22 cellular contexts compared by ENCODE assay signal in genomic region chr5:78404682-78405293, GRCh38. TPM values are rescaled to one million over a fixed set of nuclear protein-coding genes. Genes with fewer than 3 reads are reported as not detected.
DNase-seq lines count a peak whose midpoint lies in the region; ATAC-seq and TF ChIP-seq lines count a peak whose summit lies in the region.
"Had no signal": no experiment of that assay in that cellular context is flagged by ENCODE, and none has a peak within 500 bp of the region (broad histone marks: within the 10 kb centered on the region; RNA-seq: fewer than 3 reads in every experiment).

No MANE protein-coding gene starts in this region.

- H3K79me2 ChIP-seq in Loucy (ENCODE audit: insufficient read depth, low read length) (peaks cover 31% of the 10 kb centered on the region; the same call in 1 of the 2 replicates), mesendoderm (ENCODE audit: control insufficient read depth, insufficient read depth, low read length) (no peaks in the 10 kb centered on the region)

- no peaks in the 10 kb centered on the region for H4K20me1 ChIP-seq in Loucy (ENCODE audit: insufficient read depth, low read length, poor library complexity, severe bottlenecking)

- H3K9me2 ChIP-seq in Loucy (replicated peaks; ENCODE audit: low read depth, low read length), result no peaks in the 10 kb centered on the region

- ATAC-seq in GM18498 (IDR thresholded peaks at IDR 0.05; ENCODE audit: unreplicated experiment), result peak; percentile 42
- ATAC-seq: activated CD4-positive, CD25-positive, alpha-beta regulatory T cell treated with anti-CD3 and anti-CD28 coated beads, Interleukin-2, amount 50 U/mL, for 24 hours; sciatic nerve had no signal

- H3K4ac ChIP-seq in mesendoderm (ENCODE audit: low read depth, low read length), result no peak overlapping the region

- H3K56ac ChIP-seq in mesendoderm (ENCODE audit: low read length), result no peak overlapping the region

- H3K36me3 ChIP-seq in Loucy (ENCODE audit: insufficient read depth, low read length) (no peaks in the 10 kb centered on the region; the same call in 1 of the 2 replicates), mesendoderm (ENCODE audit: control insufficient read depth, insufficient read depth, low read length) (no peaks in the 10 kb centered on the region)
- H3K36me3 ChIP-seq: ascending aorta, ovary, tibial artery had no signal

- H2AFZ ChIP-seq in Loucy (ENCODE audit: low read length), result no peak overlapping the region

- no peak overlapping the region for H4K8ac ChIP-seq in mesendoderm (ENCODE audit: low read depth, low read length)

- no peaks in the 10 kb centered on the region for H3K27me3 ChIP-seq in Loucy (ENCODE audit: insufficient read depth, low read length, poor library complexity, severe bottlenecking)
- no peaks in the 10 kb centered on the region for H3K27me3 ChIP-seq in mesendoderm (ENCODE audit: insufficient read depth, low read length, poor library complexity)
- H3K27me3 ChIP-seq: ascending aorta, BLaER1, dorsolateral prefrontal cortex, ovary, tibial artery had no signal

- no peaks in the 10 kb centered on the region for H3K9me3 Mint-ChIP-seq in activated T-cell treated with anti-CD3 and anti-CD28 coated beads, Interleukin-2, amount 50 U/mL, for 24 hours

- 0 out of 2 replicates have a peak, but pooled peaks cover 4% of the 10 kb centered on the region for H3F3A ChIP-seq in Loucy (ENCODE audit: low read depth)

- H3K79me1 ChIP-seq in mesendoderm (ENCODE audit: low read length), result peaks cover 3% of the 10 kb centered on the region

- no peak overlapping the region for H2BK5ac ChIP-seq in mesendoderm (ENCODE audit: low read length)

- no peaks in the 10 kb centered on the region for H3K27me3 Mint-ChIP-seq in activated T-cell treated with anti-CD3 and anti-CD28 coated beads, Interleukin-2, amount 50 U/mL, for 24 hours

- H3K4me1 ChIP-seq in Loucy (ENCODE audit: insufficient read depth, low read length, poor library complexity, severe bottlenecking), result peaks cover 21% of the 10 kb centered on the region
- peaks cover 3% of the 10 kb centered on the region for H3K4me1 ChIP-seq in mesendoderm (ENCODE audit: control insufficient read depth, low read depth, low read length)
- H3K4me1 ChIP-seq: ascending aorta, BLaER1 had no signal

- peaks cover 52% of the 10 kb centered on the region for H3K4me1 Mint-ChIP-seq in activated T-cell treated with anti-CD3 and anti-CD28 coated beads, Interleukin-2, amount 50 U/mL, for 24 hours (ENCODE audit: low read depth)

- H3K9ac ChIP-seq in Loucy (ENCODE audit: low read depth, low read length, poor library complexity, severe bottlenecking) (no peak overlapping the region), mesendoderm (ENCODE audit: low read length) (no peak overlapping the region)
- H3K9ac ChIP-seq: BLaER1 had no signal

- DNase-seq in activated T-cell treated with anti-CD3 and anti-CD28 coated beads, Interleukin-2, amount 50 U/mL, for 24 hours, result no peak
- DNase-seq in activated T-cell treated with anti-CD3 and anti-CD28 coated beads for 4 hours, result no peak
- peak; percentile 25 for DNase-seq in mesendoderm
- no peak for DNase-seq in NOMO-1 treated with DMSO at 0.1 percent for 48 hours (lab: John Stamatoyannopoulos, UW; ENCODE audit: unreplicated experiment)
- no peak for DNase-seq in pons (ENCODE audit: low spot score)
- no peak for DNase-seq in EL
- DNase-seq: activated gamma-delta T cell treated with Interleukin-2 at 50 U/mL for 16 hours; central memory CD4-positive, alpha-beta T cell; dorsolateral prefrontal cortex; HCEC 1CT; NCI-H146; NCI-H2171; NCI-H526; ovary; tibial artery had no signal

- H2AK5ac ChIP-seq in mesendoderm (ENCODE audit: low read length), result no peak overlapping the region

- H3K9me3 ChIP-seq in Loucy (ENCODE audit: insufficient read depth, low read depth, low read length), result no peaks in the 10 kb centered on the region
- H3K9me3 ChIP-seq: ascending aorta, ovary, tibial artery had no signal

- H3K27ac Mint-ChIP-seq in activated T-cell treated with anti-CD3 and anti-CD28 coated beads, Interleukin-2, amount 50 U/mL, for 24 hours, result peak overlapping the region; percentile 16

- TF ChIP-seq CTCF in Loucy (conservative IDR thresholded peaks at IDR 0.05; ENCODE audit: low read length), result no peak

- H3K18ac ChIP-seq in mesendoderm (ENCODE audit: low read length), result peak overlapping the region; percentile 39

- H3K4me2 ChIP-seq in Loucy (ENCODE audit: low read depth, low read length, poor library complexity, severe bottlenecking) (peak overlapping the region; percentile 0), mesendoderm (ENCODE audit: low read length) (no peak overlapping the region)
- H3K4me2 ChIP-seq: BLaER1 had no signal

- no peak overlapping the region for H3K23ac ChIP-seq in mesendoderm (ENCODE audit: low read length)

- peaks cover 18% of the 10 kb centered on the region for H3K36me3 Mint-ChIP-seq in activated T-cell treated with anti-CD3 and anti-CD28 coated beads, Interleukin-2, amount 50 U/mL, for 24 hours (ENCODE audit: low read depth)

- H3K4me3 ChIP-seq in Loucy (ENCODE audit: low read length, poor library complexity, severe bottlenecking), result no peak overlapping the region
- no peak overlapping the region for H3K4me3 ChIP-seq in mesendoderm (ENCODE audit: low read length)
- H3K4me3 ChIP-seq: ascending aorta, BLaER1, dorsolateral prefrontal cortex, lung, ovary, tibial artery had no signal

- no peak overlapping the region for H2BK120ac ChIP-seq in mesendoderm (ENCODE audit: low read depth, low read length)

- no peak overlapping the region for H2BK15ac ChIP-seq in mesendoderm (replicated peaks; ENCODE audit: low read depth)

- H3K4me3 Mint-ChIP-seq in activated T-cell treated with anti-CD3 and anti-CD28 coated beads, Interleukin-2, amount 50 U/mL, for 24 hours, result no peak overlapping the region

- no CpG with 5 or more reads among the region's 2 CpGs for WGBS in mesendoderm (ENCODE audit: extremely low coverage, insufficient coverage, low lambda C conversion rate)

- H3K27ac ChIP-seq in mesendoderm (ENCODE audit: low read depth, low read length), result no peak overlapping the region
- H3K27ac ChIP-seq: ascending aorta, BLaER1, dorsolateral prefrontal cortex, ovary, tibial artery had no signal

- H4K5ac ChIP-seq in mesendoderm (ENCODE audit: low read length), result no peak overlapping the region

RNA-seq across cellular contexts. Expression of gene SCAMP1, which starts 44.4 kb away (rescaled TPM):
- 21.5 TPM for polyA plus RNA-seq in mesendoderm (2013, experiment 1 of 2)
- polyA plus RNA-seq in mesendoderm (2013, experiment 2 of 2), result 21.5 TPM
